ENCODE assay signal across 1 cellular context in genomic region chr16:28822520-28823290, GRCh38.
TF ChIP-seq lines count a peak whose summit lies in the region.

Gene ATXN2L, plus strand, starts transcription at chr16:28822999. Its CDS starts 261 bp downstream, at chr16:28823260.

TF ChIP-seq in HepG2, 621 proteins besides CTCF, POLR2A, EP300 and RAD21 (continued from another document and continues in another):
- no peak for TF ChIP-seq SOX13 (IDR thresholded peaks at IDR 0.05)
- TF ChIP-seq SOX13 (CRISPR knock-in tag; conservative IDR thresholded peaks at IDR 0.05 in 1 of 2, IDR thresholded peaks at IDR 0.05 in 1 of 2): peak; percentile 19 to 81; a peak in 2 of 4 replicates
- peak; percentile 92 for TF ChIP-seq ZNF781 (CRISPR knock-in tag; IDR thresholded peaks at IDR 0.05; ENCODE audit: borderline replicate concordance, not compliant biosample characterization)
- TF ChIP-seq TBX3 (IDR thresholded peaks at IDR 0.05; ENCODE audit: borderline replicate concordance): peak; percentile 87
- peak; percentile 69 for TF ChIP-seq NFYC (CRISPR knock-in tag; IDR thresholded peaks at IDR 0.05)
- peak; percentile 87; the same call in 2 of the 3 replicates for TF ChIP-seq MXI1 (IDR thresholded peaks at IDR 0.05; ENCODE audit: borderline replicate concordance, low read depth, low read length)
- TF ChIP-seq PLRG1 (conservative IDR thresholded peaks at IDR 0.05): no peak
- peak; percentile 96 for TF ChIP-seq TAF1 (CRISPR knock-in tag; IDR thresholded peaks at IDR 0.05)
- TF ChIP-seq SETDB1 (CRISPR knock-in tag; IDR thresholded peaks at IDR 0.05; ENCODE audit: borderline replicate concordance): no peak
- peak; percentile 43; the same call in 1 of the 2 replicates for TF ChIP-seq ZMYM2 (CRISPR knock-in tag; IDR thresholded peaks at IDR 0.05)
- TF ChIP-seq PRDM10 (CRISPR knock-in tag; IDR thresholded peaks at IDR 0.05; ENCODE audit: low read depth): peak; percentile 86; the same call in 1 of the 2 replicates
- TF ChIP-seq MTA1 (CRISPR knock-in tag; IDR thresholded peaks at IDR 0.05; ENCODE audit: borderline replicate concordance): peak; percentile 98
- TF ChIP-seq SRY (CRISPR knock-in tag; IDR thresholded peaks at IDR 0.05): peak; percentile 78; the same call in 1 of the 2 replicates
- TF ChIP-seq ZNF431 (CRISPR knock-in tag; IDR thresholded peaks at IDR 0.05; ENCODE audit: borderline replicate concordance, low read depth): no peak; the same call in 1 of the 2 replicates
- peak; percentile 68; the same call in 1 of the 2 replicates for TF ChIP-seq ZC3H4 (CRISPR knock-in tag; IDR thresholded peaks at IDR 0.05; ENCODE audit: borderline replicate concordance)
- TF ChIP-seq XBP1 (CRISPR knock-in tag; IDR thresholded peaks at IDR 0.05): peak; percentile 57; the same call in 1 of the 2 replicates
- no peak for TF ChIP-seq BRCA1 (CRISPR knock-in tag; IDR thresholded peaks at IDR 0.05)
- no peak for TF ChIP-seq THYN1 (CRISPR knock-in tag; IDR thresholded peaks at IDR 0.05; ENCODE audit: borderline replicate concordance, low read depth)
- peak; percentile 98 for TF ChIP-seq ZNF574 (CRISPR knock-in tag; IDR thresholded peaks at IDR 0.05)
- peak; percentile 93; the same call in 1 of the 2 replicates for TF ChIP-seq NFKB2 (CRISPR knock-in tag; IDR thresholded peaks at IDR 0.05; ENCODE audit: borderline replicate concordance)
- TF ChIP-seq ZNF292 (CRISPR knock-in tag; IDR thresholded peaks at IDR 0.05; ENCODE audit: borderline replicate concordance, low read depth): peak; percentile 57; the same call in 1 of the 2 replicates
- TF ChIP-seq NCOA2 (CRISPR knock-in tag; IDR thresholded peaks at IDR 0.05): peak; percentile 81
- no peak for TF ChIP-seq FOXA1 (IDR thresholded peaks at IDR 0.05)
- TF ChIP-seq FOXA1 (CRISPR knock-in tag; IDR thresholded peaks at IDR 0.05): peak; percentile 73
- TF ChIP-seq IRF2 (CRISPR knock-in tag; IDR thresholded peaks at IDR 0.05): peak; percentile 98
- TF ChIP-seq ATM (IDR thresholded peaks at IDR 0.05; ENCODE audit: borderline replicate concordance): no peak
- no peak; the same call in 1 of the 2 replicates for TF ChIP-seq PAWR (CRISPR knock-in tag; IDR thresholded peaks at IDR 0.05; ENCODE audit: borderline replicate concordance)
- TF ChIP-seq HDAC2 (CRISPR knock-in tag; IDR thresholded peaks at IDR 0.05): peak; percentile 95
- TF ChIP-seq CCDC6 (CRISPR knock-in tag; IDR thresholded peaks at IDR 0.05): peak; percentile 80; the same call in 1 of the 2 replicates
- no peak for TF ChIP-seq USF2 (IDR thresholded peaks at IDR 0.05; ENCODE audit: low read depth, low read length)
- no peak; the same call in 1 of the 2 replicates for TF ChIP-seq USF2 (CRISPR knock-in tag; IDR thresholded peaks at IDR 0.05; ENCODE audit: borderline replicate concordance)
- TF ChIP-seq MED8 (CRISPR knock-in tag; IDR thresholded peaks at IDR 0.05; ENCODE audit: insufficient replicate concordance): peak; percentile 86
- no peak for TF ChIP-seq ZNF512B (CRISPR knock-in tag; IDR thresholded peaks at IDR 0.05; ENCODE audit: borderline replicate concordance)
- TF ChIP-seq AHDC1 (CRISPR knock-in tag; IDR thresholded peaks at IDR 0.05; ENCODE audit: borderline replicate concordance): no peak; the same call in 1 of the 2 replicates
- TF ChIP-seq HMG20A (CRISPR knock-in tag; IDR thresholded peaks at IDR 0.05; ENCODE audit: borderline replicate concordance): peak; percentile 37
- no peak for TF ChIP-seq ZNF496 (CRISPR knock-in tag; IDR thresholded peaks at IDR 0.05; ENCODE audit: insufficient replicate concordance)
- no peak for TF ChIP-seq ZFP37 (CRISPR knock-in tag; IDR thresholded peaks at IDR 0.05; ENCODE audit: borderline replicate concordance)
- peak; percentile 90 for TF ChIP-seq MYPOP (CRISPR knock-in tag; IDR thresholded peaks at IDR 0.05)
- peak; percentile 98 for TF ChIP-seq RELA (CRISPR knock-in tag; IDR thresholded peaks at IDR 0.05)
- TF ChIP-seq KLF15 (CRISPR knock-in tag; IDR thresholded peaks at IDR 0.05; ENCODE audit: borderline replicate concordance): peak; percentile 68; the same call in 1 of the 2 replicates
- peak; percentile 99 for TF ChIP-seq ZNF580 (CRISPR knock-in tag; IDR thresholded peaks at IDR 0.05; ENCODE audit: borderline replicate concordance, low read depth)
